ENCODE assay signal across 22 cellular contexts in genomic region chr3:115553796-115554495, GRCh38.
"Had no signal": no experiment of that assay in that cellular context is flagged by ENCODE, and none has a peak within 500 bp of the region (broad histone marks: within the 10 kb centered on the region; RNA-seq: fewer than 3 reads in every experiment).

No MANE protein-coding gene starts in this region.

- H3K27ac ChIP-seq: cardiac muscle cell, esophagus muscularis mucosa, lower lobe of right lung, ovary, psoas muscle, skin epidermis, suprapubic skin, transverse colon, uterus had no signal

- H3K36me3 ChIP-seq: cardiac muscle cell, esophagus muscularis mucosa, lower lobe of right lung, ovary, suprapubic skin, transverse colon, uterus had no signal

- FAIRE-seq: endothelial cell of umbilical vein, keratinocyte had no signal

- H3K4me3 ChIP-seq: cardiac muscle cell, esophagus muscularis mucosa, lower lobe of right lung, ovary, psoas muscle, skin epidermis, suprapubic skin, transverse colon, uterus had no signal

- DNase-seq: activated CD4-positive, alpha-beta memory T cell treated with anti-CD3 and anti-CD28 coated beads for 36 hours; activated CD4-positive, alpha-beta T cell treated with anti-CD3 and anti-CD28 coated beads for 4 hours; activated gamma-delta T cell treated with Interleukin-2 at 50 U/mL for 16 hours; activated T-cell treated with anti-CD3 and anti-CD28 coated beads for 4 hours; amygdala; dermis blood vessel endothelial cell; effector memory CD4-positive, alpha-beta T cell; lower lobe of right lung; naive thymus-derived CD8-positive, alpha-beta T cell; ovary; psoas muscle; right cardiac atrium; stimulated activated CD4-positive, alpha-beta T cell treated with anti-CD3 and anti-CD28 coated beads, Interleukin-4, amount 100 ng/mL, for 1 hour; stimulated activated naive CD8-positive, alpha-beta T cell treated with anti-CD3 and anti-CD28 coated beads, Interleukin-15, amount 100 ng/mL, for 72 hours; transverse colon; uterus had no signal

- H3K4me1 ChIP-seq: esophagus muscularis mucosa, lower lobe of right lung, psoas muscle, suprapubic skin, transverse colon, uterus had no signal

- H3K27me3 ChIP-seq: cardiac muscle cell, esophagus muscularis mucosa, ovary, suprapubic skin, transverse colon, uterus had no signal

- H3K9me3 ChIP-seq: esophagus muscularis mucosa, lower lobe of right lung, ovary, psoas muscle, suprapubic skin, transverse colon, uterus had no signal
